In the genomic region with DNA sequence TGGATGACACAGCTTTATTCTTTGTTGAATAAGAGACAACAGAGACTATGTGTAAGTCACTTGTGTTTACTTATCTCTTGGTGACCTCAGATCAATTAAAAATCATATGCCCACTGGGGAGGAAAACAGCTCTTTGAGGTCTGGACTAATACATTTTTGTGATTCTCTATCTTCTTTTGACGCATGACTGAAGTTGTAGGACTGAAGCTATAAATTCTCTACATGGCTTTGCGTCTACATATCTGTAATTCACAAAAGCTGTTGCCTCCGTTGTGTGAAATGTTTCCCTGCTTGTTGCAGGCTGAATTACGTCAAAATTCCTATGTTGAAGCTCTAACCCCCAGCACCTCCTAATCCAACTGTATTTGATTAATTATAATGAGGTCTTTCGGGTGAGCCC, we compare ENCODE assay signal across 14 cellular contexts.
DNase-seq lines count a peak whose midpoint lies in the region; ATAC-seq and TF ChIP-seq lines count a peak whose summit lies in the region.
"Had no signal": no experiment of that assay in that cellular context is flagged by ENCODE, and none has a peak within 500 bp of the region (broad histone marks: within the 10 kb centered on the region; RNA-seq: fewer than 3 reads in every experiment).

No MANE protein-coding gene starts in this region.

- intact Hi-C loops in heart right ventricle (cut with DNase I) = no loop called here

- no peaks in the 10 kb centered on the region for H3K27me3 ChIP-seq in heart right ventricle
- H3K27me3 ChIP-seq: BE2C had no signal

- H3K4me3 ChIP-seq in heart right ventricle = no peak overlapping the region
- H3K4me3 ChIP-seq: A549, HAP-1 had no signal

- no peak overlapping the region for H3K27ac ChIP-seq in heart right ventricle
- H3K27ac ChIP-seq: A549, C4-2B had no signal

- no peaks in the 10 kb centered on the region for H3K9me3 ChIP-seq in heart right ventricle
- H3K9me3 ChIP-seq: A549, BE2C, HAP-1 had no signal

- 87 to 90% methylated on average over 5 of the region's 5 CpGs for WGBS in heart right ventricle, 2 donors

- no peak for TF ChIP-seq CTCF in heart right ventricle (IDR thresholded peaks at IDR 0.05)

- no peaks in the 10 kb centered on the region for H3K4me1 ChIP-seq in heart right ventricle
- H3K4me1 ChIP-seq: A549, BE2C, HAP-1 had no signal

- H3K36me3 ChIP-seq in heart right ventricle = no peaks in the 10 kb centered on the region
- H3K36me3 ChIP-seq: BE2C, HAP-1 had no signal

- DNase-seq in NCI-H146 (lab: John Stamatoyannopoulos, UW) (peak; percentile 26), NCI-H69 (lab: John Stamatoyannopoulos, UW) (peak; percentile 21), astrocyte of the hippocampus (ENCODE audit: low read depth, low spot score) (peak; percentile 20), MV-4-11 (lab: John Stamatoyannopoulos, UW) (no peak), heart right ventricle (no peak)
- DNase-seq: BE2C; CD4-positive, alpha-beta memory T cell; DMS153; GF-D8; GOT3 had no signal

- no peak for ATAC-seq in HG03469 (IDR thresholded peaks at IDR 0.05; ENCODE audit: unreplicated experiment)
- no peak for ATAC-seq in heart right ventricle
- ATAC-seq: A549 had no signal

Comparison
In these comparisons a context has a peak if more than half of its experiments do, and no peak if none do; other contexts are left out.
1. DNase-seq: peak in NCI-H146 (single experiment), NCI-H69 (single experiment) and astrocyte of the hippocampus (single experiment); none in MV-4-11 (single experiment) and heart right ventricle (0 of 2).